14 cellular contexts compared by ENCODE assay signal in the genomic region with DNA sequence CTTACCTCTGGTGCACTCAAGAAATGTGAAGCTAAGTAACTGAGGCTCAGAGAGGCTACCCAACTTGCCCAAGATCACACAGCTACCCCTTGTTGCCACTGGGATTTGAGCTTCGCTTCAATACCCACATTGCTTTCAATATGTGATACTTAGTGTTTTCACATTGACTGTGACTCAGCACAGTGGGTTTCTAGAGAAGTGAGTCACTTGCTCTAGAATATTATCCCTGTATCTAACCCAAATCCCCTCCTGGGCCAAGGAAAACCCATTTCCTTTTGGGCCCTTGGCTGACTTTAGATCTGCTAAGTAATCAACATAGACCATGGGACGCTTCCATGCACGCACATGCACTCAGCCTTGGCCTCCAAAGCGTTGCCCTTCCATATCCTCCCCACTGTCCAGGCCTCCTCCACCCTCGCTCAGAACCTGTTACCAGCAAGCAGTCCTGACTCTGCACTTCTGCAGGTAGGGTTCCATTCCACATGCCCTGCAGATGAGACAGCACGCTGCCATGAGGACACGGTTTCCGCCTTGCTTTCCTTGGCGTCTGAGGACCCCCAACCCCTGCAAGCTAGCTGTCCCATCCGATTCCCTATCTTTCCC.
DNase-seq lines count a peak whose midpoint lies in the region; ATAC-seq and TF ChIP-seq lines count a peak whose summit lies in the region.
"Had no signal": no experiment of that assay in that cellular context is flagged by ENCODE, and none has a peak within 500 bp of the region (broad histone marks: within the 10 kb centered on the region; RNA-seq: fewer than 3 reads in every experiment).

No MANE protein-coding gene starts in this region.

- POLR2A ChIA-PET in MCF 10A (lab: Yijun Ruan, JAX), result no interaction called here

- TF ChIP-seq POLR2A in breast epithelium (IDR thresholded peaks at IDR 0.05), result no peak

- intact Hi-C loops in MCF 10A (cut with micrococcal nuclease) (no loop called here), breast epithelium (cut with DNase I; ENCODE audit: low total_unique reads) (no loop called here)

- peak; percentile 29 for DNase-seq in MCF 10A (ENCODE audit: unreplicated experiment)
- no peak for DNase-seq in breast epithelium (ENCODE audit: low spot score in 2 of 2)
- DNase-seq in activated naive CD8-positive, alpha-beta T cell treated with anti-CD3 and anti-CD28 coated beads, Interleukin-2, amount 50 U/mL, for 24 hours, result no peak
- peak; percentile 21 for DNase-seq in fibroblast of villous mesenchyme (ENCODE audit: low read depth)
- peak; percentile 29 for DNase-seq in ureter (ENCODE audit: low spot score)
- no peak for DNase-seq in occipital lobe (lab: John Stamatoyannopoulos, UW)
- DNase-seq in NCI-H748 treated with DMSO at 0.1 percent for 48 hours (lab: John Stamatoyannopoulos, UW), result no peak
- no peak for DNase-seq in GM03348 (ENCODE audit: low spot score)
- DNase-seq: activated CD8-positive, alpha-beta memory T cell treated with anti-CD3 and anti-CD28 coated beads for 24 hours; DMS 273 treated with DMSO at 0.1 percent for 48 hours; H7; NCI-H1436; NCI-H510A; nucleus accumbens had no signal

- ATAC-seq in activated naive CD8-positive, alpha-beta T cell treated with anti-CD3 and anti-CD28 coated beads, Interleukin-2, amount 50 U/mL, for 24 hours, result peak; percentile 58

- H3K4me3 Mint-ChIP-seq in MCF 10A (ENCODE audit: unreplicated experiment), result no peak overlapping the region
- no peak overlapping the region for H3K4me3 Mint-ChIP-seq in activated naive CD8-positive, alpha-beta T cell treated with anti-CD3 and anti-CD28 coated beads, Interleukin-2, amount 50 U/mL, for 24 hours

- H3K4me3 ChIP-seq in breast epithelium (no peak overlapping the region), fibroblast of villous mesenchyme (ENCODE audit: low read depth, low read length) (no peak overlapping the region)

- CTCF ChIA-PET in MCF 10A (lab: Yijun Ruan, JAX), result no interaction called here

- H3K36me3 ChIP-seq in breast epithelium, result no peaks in the 10 kb centered on the region

- no TSS peak for BruUV-seq in MCF 10A (replicated peaks; lab: Mats Ljungman, UMichigan)

- H3K36me3 Mint-ChIP-seq in MCF 10A (ENCODE audit: insufficient read depth, unreplicated experiment), result no peaks in the 10 kb centered on the region
- H3K36me3 Mint-ChIP-seq in activated naive CD8-positive, alpha-beta T cell treated with anti-CD3 and anti-CD28 coated beads, Interleukin-2, amount 50 U/mL, for 24 hours (ENCODE audit: low read depth), result no peaks in the 10 kb centered on the region

- H3K27ac ChIP-seq in breast epithelium, result no peak overlapping the region

- H3K9me3 Mint-ChIP-seq in MCF 10A (ENCODE audit: unreplicated experiment), result no peaks in the 10 kb centered on the region
- no peaks in the 10 kb centered on the region for H3K9me3 Mint-ChIP-seq in activated naive CD8-positive, alpha-beta T cell treated with anti-CD3 and anti-CD28 coated beads, Interleukin-2, amount 50 U/mL, for 24 hours

- peaks cover 6% of the 10 kb centered on the region for H3K4me1 Mint-ChIP-seq in MCF 10A (ENCODE audit: insufficient read depth, unreplicated experiment)
- H3K4me1 Mint-ChIP-seq in activated naive CD8-positive, alpha-beta T cell treated with anti-CD3 and anti-CD28 coated beads, Interleukin-2, amount 50 U/mL, for 24 hours, result peaks cover 5% of the 10 kb centered on the region

- no peaks in the 10 kb centered on the region for H3K27me3 Mint-ChIP-seq in MCF 10A (ENCODE audit: insufficient read depth, unreplicated experiment)
- H3K27me3 Mint-ChIP-seq in activated naive CD8-positive, alpha-beta T cell treated with anti-CD3 and anti-CD28 coated beads, Interleukin-2, amount 50 U/mL, for 24 hours, result peaks cover 2% of the 10 kb centered on the region

- TF ChIP-seq CTCF in MCF 10A (IDR thresholded peaks at IDR 0.05; ENCODE audit: unreplicated experiment), result no peak
- TF ChIP-seq CTCF in breast epithelium (IDR thresholded peaks at IDR 0.05), result no peak
- TF ChIP-seq CTCF in fibroblast of villous mesenchyme (IDR thresholded peaks at IDR 0.05; ENCODE audit: insufficient read depth, low read depth, low read length), result no peak

- H3K27ac Mint-ChIP-seq in MCF 10A (ENCODE audit: low read depth, unreplicated experiment), result no peak overlapping the region
- H3K27ac Mint-ChIP-seq in activated naive CD8-positive, alpha-beta T cell treated with anti-CD3 and anti-CD28 coated beads, Interleukin-2, amount 50 U/mL, for 24 hours, result no peak overlapping the region

- no peaks in the 10 kb centered on the region for H3K4me1 ChIP-seq in breast epithelium

- no peaks in the 10 kb centered on the region for H3K9me3 ChIP-seq in breast epithelium

- no peaks in the 10 kb centered on the region for H3K27me3 ChIP-seq in breast epithelium

Comparison
In these comparisons a context has a peak if more than half of its experiments do, and no peak if none do; other contexts are left out.
1. DNase-seq: peak in MCF 10A (single experiment), fibroblast of villous mesenchyme (single experiment) and ureter (single experiment); none in breast epithelium (0 of 2), activated naive CD8-positive, alpha-beta T cell treated with anti-CD3 and anti-CD28 coated beads, Interleukin-2, amount 50 U/mL, for 24 hours (single experiment), occipital lobe (single experiment), NCI-H748 treated with DMSO at 0.1 percent for 48 hours (single experiment) and GM03348 (single experiment).